21 cellular contexts compared by ENCODE assay signal in the genomic region with DNA sequence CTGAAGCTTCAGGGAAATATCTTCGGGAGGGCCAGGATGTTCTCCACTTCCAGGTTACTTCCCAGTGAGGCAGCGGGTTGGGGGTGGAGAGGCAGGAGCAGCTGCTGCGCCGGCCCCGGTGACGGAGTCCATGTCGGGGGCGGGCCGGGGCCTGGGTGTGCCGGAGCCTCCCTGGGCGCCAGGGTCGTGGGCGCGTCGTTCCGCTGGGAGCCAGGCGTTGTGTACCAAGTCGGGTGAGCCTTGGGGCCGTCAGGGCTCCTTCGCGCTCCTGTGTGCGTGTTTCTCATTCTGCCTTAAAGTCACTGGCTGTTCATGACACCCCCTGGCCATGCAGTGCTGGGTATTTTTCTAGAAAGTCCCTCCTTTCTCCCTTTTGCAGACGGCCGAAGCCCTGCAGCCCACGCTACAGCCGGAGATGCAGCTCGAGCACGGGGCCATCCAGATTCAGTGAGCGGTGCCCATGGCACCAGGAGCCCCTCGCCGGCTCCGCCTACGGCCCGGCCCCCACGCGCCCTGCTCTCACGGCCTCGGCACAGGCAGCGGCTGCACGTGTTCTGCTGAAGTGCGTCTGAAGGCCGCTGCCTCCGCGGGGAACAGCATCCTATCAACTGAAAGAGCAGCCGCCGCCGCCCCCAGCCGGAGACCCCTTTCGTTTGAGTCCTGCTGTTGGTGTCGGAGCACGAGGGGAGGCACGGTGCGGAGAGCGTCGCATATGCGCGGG.
"Had no signal": no experiment of that assay in that cellular context is flagged by ENCODE, and none has a peak within 500 bp of the region (broad histone marks: within the 10 kb centered on the region; RNA-seq: fewer than 3 reads in every experiment).

No MANE protein-coding gene starts in this region.

- H3K27me3 ChIP-seq: ascending aorta, esophagus muscularis mucosa, gastroesophageal sphincter, heart right ventricle, stomach had no signal

- DNase-seq: activated CD4-positive, CD25-positive, alpha-beta regulatory T cell treated with anti-CD3 and anti-CD28 coated beads, Interleukin-2, amount 50 U/mL, for 72 hours; activated CD8-positive, alpha-beta memory T cell treated with anti-CD3 and anti-CD28 coated beads for 24 hours; activated CD8-positive, alpha-beta memory T cell treated with anti-CD3 and anti-CD28 coated beads, Interleukin-2, amount 50 U/mL, for 48 hours; activated effector memory CD4-positive, alpha-beta T cell treated with Interleukin-2 at 50 U/mL for 16 hours; activated naive CD4-positive, alpha-beta T cell treated with anti-CD3 and anti-CD28 coated beads, Interleukin-2, amount 50 U/mL, for 16 hours; activated T-cell treated with anti-CD3 and anti-CD28 coated beads, Interleukin-2, amount 50 U/mL, for 48 hours; effector CD8-positive, alpha-beta T cell; heart right ventricle; kidney glomerular epithelial cell; naive thymus-derived CD8-positive, alpha-beta T cell; occipital lobe; stimulated activated CD4-positive, alpha-beta T cell treated with anti-CD3 and anti-CD28 coated beads, Interleukin-15, amount 100 ng/mL, for 24 hours; stimulated activated CD4-positive, alpha-beta T cell treated with anti-CD3 and anti-CD28 coated beads, Interleukin-2, amount 100 ng/mL, for 48 hours; stomach; T-helper 1 cell; T1000 had no signal

- H3K27ac ChIP-seq: ascending aorta, esophagus muscularis mucosa, gastroesophageal sphincter, skin epidermis, stomach had no signal

- H3K27me3 Mint-ChIP-seq: naive thymus-derived CD8-positive, alpha-beta T cell; type B pancreatic cell had no signal

- H3K9me3 ChIP-seq: ascending aorta, esophagus muscularis mucosa, gastroesophageal sphincter, heart right ventricle, stomach had no signal

- H3K4me1 ChIP-seq: ascending aorta, esophagus muscularis mucosa, gastroesophageal sphincter had no signal

- ATAC-seq: gastroesophageal sphincter; naive thymus-derived CD8-positive, alpha-beta T cell had no signal

- H3K27ac Mint-ChIP-seq: type B pancreatic cell had no signal

- H3K4me3 Mint-ChIP-seq: naive thymus-derived CD8-positive, alpha-beta T cell; type B pancreatic cell had no signal

- H3K4me1 Mint-ChIP-seq: naive thymus-derived CD8-positive, alpha-beta T cell had no signal

- H3K4me3 ChIP-seq: ascending aorta, esophagus muscularis mucosa, gastroesophageal sphincter, heart right ventricle, skin epidermis, stomach had no signal
